ENCODE assay signal across 2 cellular contexts in genomic region chr20:38130687-38131587, GRCh38.
A peak's percentile ranks its signal among the peaks of the same experiment; 100 is the strongest.
TF ChIP-seq lines count a peak whose summit lies in the region.

No MANE protein-coding gene starts in this region.

TF ChIP-seq in A549, 52 proteins besides CTCF, POLR2A, EP300 and RAD21:
- TF ChIP-seq SMC3 (IDR thresholded peaks at IDR 0.05) (no peak), POLR2AphosphoS2 (conservative IDR thresholded peaks at IDR 0.05; ENCODE audit: low read length) (peak; percentile 82), EHF (CRISPR knock-in tag; IDR thresholded peaks at IDR 0.05) (no peak), JUN (IDR thresholded peaks at IDR 0.05) (0 out of 5 replicates have a peak, but pooled peaks of 1 of the 2 experiments have one; percentile 24), HMGXB4 (CRISPR knock-in tag; IDR thresholded peaks at IDR 0.05; ENCODE audit: borderline replicate concordance) (no peak)

TF ChIP-seq in IMR-90, 13 proteins besides CTCF, POLR2A, EP300 and RAD21:
- TF ChIP-seq MXI1 (IDR thresholded peaks at IDR 0.05; ENCODE audit: borderline replicate concordance, low read depth, low read length): no peak
- no peak for TF ChIP-seq FOS (IDR thresholded peaks at IDR 0.05; ENCODE audit: low read depth, low read length)
- no peak for TF ChIP-seq USF2 (IDR thresholded peaks at IDR 0.05; ENCODE audit: low read depth, low read length)
- no peak for TF ChIP-seq SMC3 (IDR thresholded peaks at IDR 0.05; ENCODE audit: low read depth, low read length)
- TF ChIP-seq RCOR1 (IDR thresholded peaks at IDR 0.05; ENCODE audit: insufficient replicate concordance, low read length): no peak
- TF ChIP-seq RFX5 (IDR thresholded peaks at IDR 0.05; ENCODE audit: low read depth, low read length): no peak
- no peak for TF ChIP-seq ELK1 (IDR thresholded peaks at IDR 0.05; ENCODE audit: borderline replicate concordance, low read depth, low read length)
- no peak for TF ChIP-seq BHLHE40 (IDR thresholded peaks at IDR 0.05; ENCODE audit: low read depth, low read length)
- TF ChIP-seq MAFK (IDR thresholded peaks at IDR 0.05; ENCODE audit: low read depth, low read length): no peak
- no peak for TF ChIP-seq CHD1 (IDR thresholded peaks at IDR 0.05; ENCODE audit: low read depth, low read length)
- no peak for TF ChIP-seq NFE2L2 (IDR thresholded peaks at IDR 0.05; ENCODE audit: low read depth, low read length)
- no peak for TF ChIP-seq MAZ (IDR thresholded peaks at IDR 0.05; ENCODE audit: borderline replicate concordance, low read depth, low read length)
